Comparison of ENCODE assay signal across 8 cellular contexts in the genomic region with DNA sequence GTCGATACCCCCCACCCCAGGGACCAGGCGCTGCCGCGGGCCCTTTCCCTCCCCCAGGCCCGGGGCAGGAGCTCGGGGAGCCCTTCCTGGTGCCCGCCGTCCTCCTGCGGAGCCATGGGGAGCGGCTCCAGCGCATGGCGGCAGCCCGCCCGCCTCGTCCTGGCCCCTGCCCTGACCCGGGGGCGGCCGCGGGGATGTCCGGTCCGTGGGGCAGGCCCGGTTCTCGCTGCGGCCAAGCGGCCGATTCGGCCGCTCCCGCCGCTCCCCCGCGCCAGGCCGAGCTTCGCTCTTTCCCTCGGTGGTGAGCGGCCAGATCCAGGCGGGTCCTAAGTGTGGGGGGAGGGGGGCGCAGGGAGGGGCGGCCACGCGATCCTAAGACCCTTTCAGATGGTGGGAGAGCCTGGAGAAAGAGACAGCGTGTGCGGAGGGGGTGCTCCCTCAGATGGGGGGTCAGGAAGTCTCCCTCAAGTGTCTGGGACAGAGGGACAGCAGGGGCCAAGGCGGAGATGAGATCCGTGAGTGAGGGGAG. TPM values are rescaled to one million over a fixed set of nuclear protein-coding genes. Genes with fewer than 3 reads are reported as not detected.
DNase-seq lines count a peak whose midpoint lies in the region; ATAC-seq and TF ChIP-seq lines count a peak whose summit lies in the region.

No MANE protein-coding gene starts in this region.

- H3K27me3 ChIP-seq in GM06990 (replicated peaks; ENCODE audit: control insufficient read depth, insufficient read depth, low read length) (no peaks in the 10 kb centered on the region; the same call in 1 of the 2 replicates), gastroesophageal sphincter (no peaks in the 10 kb centered on the region)

- H3K4me3 Mint-ChIP-seq in T-helper 17 cell (peak overlapping the region; percentile 91), progenitor cell of endocrine pancreas (ENCODE audit: low read depth) (peak overlapping the region; percentile 82)

- no peak for TF ChIP-seq EP300 in gastroesophageal sphincter (IDR thresholded peaks at IDR 0.05)

- peak overlapping the region; percentile 65 for H3K4me3 ChIP-seq in GM06990 (replicated peaks; ENCODE audit: low read depth, low read length)
- peak overlapping the region; percentile 86 to 97 for H3K4me3 ChIP-seq in gastroesophageal sphincter

- H3K36me3 ChIP-seq in GM06990 (ENCODE audit: control insufficient read depth, insufficient read depth, low read length) = no peaks in the 10 kb centered on the region; the same call in 1 of the 2 replicates
- no peaks in the 10 kb centered on the region for H3K36me3 ChIP-seq in gastroesophageal sphincter

- no peaks in the 10 kb centered on the region for H3K27me3 Mint-ChIP-seq in T-helper 17 cell
- no peaks in the 10 kb centered on the region for H3K27me3 Mint-ChIP-seq in progenitor cell of endocrine pancreas

- H3K4me1 ChIP-seq in gastroesophageal sphincter = peaks cover 0 to 44% (median 14%) of the 10 kb centered on the region in 3 donors

- no peak for TF ChIP-seq POLR2A in gastroesophageal sphincter (IDR thresholded peaks at IDR 0.05)

- peak overlapping the region; percentile 39 for H3K27ac Mint-ChIP-seq in T-helper 17 cell
- peak overlapping the region; percentile 33 for H3K27ac Mint-ChIP-seq in progenitor cell of endocrine pancreas

- TF ChIP-seq CTCF in GM06990 (IDR thresholded peaks at IDR 0.05; ENCODE audit: insufficient read depth, low read length, poor library complexity, severe bottlenecking) (no peak), gastroesophageal sphincter (IDR thresholded peaks at IDR 0.05) (no peak), progenitor cell of endocrine pancreas (IDR thresholded peaks at IDR 0.05; ENCODE audit: unreplicated experiment) (no peak)

- DNase-seq in GM06990 (ENCODE audit: extremely low read depth, insufficient read length) (no peak), T-helper 17 cell (no peak), progenitor cell of endocrine pancreas (ENCODE audit: low spot score, unreplicated experiment) (no peak), hippocampal formation (lab: John Stamatoyannopoulos, UW) (no peak), NCI-H345 treated with DMSO at 0.1 percent for 48 hours (lab: John Stamatoyannopoulos, UW; ENCODE audit: unreplicated experiment) (no peak), AG08395 (ENCODE audit: low spot score) (no peak)

- WGBS in gastroesophageal sphincter (ENCODE audit: low coverage in 1 of 2), 2 donors = 0 to 3% methylated on average over 4 to 5 of the region's 45 CpGs

- H3K9me3 ChIP-seq in T-helper 17 cell (ENCODE audit: control insufficient read depth, low read length, poor library complexity, severe bottlenecking) = no peaks in the 10 kb centered on the region
- no peaks in the 10 kb centered on the region for H3K9me3 ChIP-seq in gastroesophageal sphincter

- no peak for ATAC-seq in T-helper 17 cell
- peak; percentile 35 for ATAC-seq in gastroesophageal sphincter
- no peak for ATAC-seq in GM19351 (IDR thresholded peaks at IDR 0.05; ENCODE audit: unreplicated experiment)

- H3K27ac ChIP-seq in gastroesophageal sphincter = peak overlapping the region; percentile 8 to 80 (median 74)

- H3K9me3 Mint-ChIP-seq in progenitor cell of endocrine pancreas (ENCODE audit: low read depth) = no peaks in the 10 kb centered on the region

- H3K4me1 Mint-ChIP-seq in T-helper 17 cell (peaks cover 13% of the 10 kb centered on the region), progenitor cell of endocrine pancreas (ENCODE audit: low read depth) (peaks cover 5% of the 10 kb centered on the region)

- H3K36me3 Mint-ChIP-seq in T-helper 17 cell (ENCODE audit: low read depth) = no peaks in the 10 kb centered on the region
- no peaks in the 10 kb centered on the region for H3K36me3 Mint-ChIP-seq in progenitor cell of endocrine pancreas (ENCODE audit: insufficient read depth)

RNA-seq across cellular contexts. Expression of gene NEIL1, which starts 1.3 kb away (rescaled TPM):
- total RNA-seq in T-helper 17 cell (10 to 100 TPM; 31.6 to 45.0 TPM), gastroesophageal sphincter (10 to 100 TPM in 3 of 4 donors, 1 to 10 TPM in 1; 8.7 to 47.8 (median 28.9) TPM), progenitor cell of endocrine pancreas (79.2 and 84.4 TPM in 2 replicates)

RNA-seq across cellular contexts. Expression of gene COMMD4, which starts 12.2 kb away (rescaled TPM):
- 10 to 100 TPM; 24.7 to 27.3 TPM for total RNA-seq in T-helper 17 cell
- total RNA-seq in gastroesophageal sphincter = 10 to 100 TPM; 30.0 to 65.2 (median 50.4) TPM
- 95.6 and 95.7 TPM in 2 replicates for total RNA-seq in progenitor cell of endocrine pancreas

RNA-seq across cellular contexts. Expression of gene MAN2C1, which starts 20.3 kb away (rescaled TPM):
- 100 to 1,000 TPM; 344 to 450 TPM for total RNA-seq in T-helper 17 cell
- 100 to 1,000 TPM in 2 of 4 donors, 10 to 100 TPM in 2; 78.2 to 269 (median 102) TPM for total RNA-seq in gastroesophageal sphincter
- 196 and 200 TPM in 2 replicates for total RNA-seq in progenitor cell of endocrine pancreas
